ENCODE assay signal across 19 cellular contexts in the genomic region with DNA sequence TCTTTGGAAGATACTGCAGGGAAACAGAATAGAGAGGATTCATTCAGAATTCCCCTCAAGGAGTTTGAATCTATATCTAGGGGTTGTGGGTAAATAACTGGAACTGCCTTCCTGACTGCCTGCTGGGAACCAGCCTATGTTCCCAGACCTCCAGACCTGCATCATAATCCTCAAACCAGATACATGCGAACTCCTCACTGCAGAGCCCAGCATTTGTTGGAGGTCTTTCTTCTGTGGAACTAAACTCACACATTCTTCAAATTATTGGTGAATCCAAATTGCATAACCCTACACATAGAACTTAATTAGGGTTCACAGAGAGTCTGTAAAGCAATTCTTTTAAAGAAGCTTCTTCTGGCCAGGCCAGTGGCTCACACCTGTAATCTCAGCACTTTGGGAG. TPM values are rescaled to one million over a fixed set of nuclear protein-coding genes. Genes with fewer than 3 reads are reported as not detected.
A peak's percentile ranks its signal among the peaks of the same experiment; 100 is the strongest.
DNase-seq lines count a peak whose midpoint lies in the region; ATAC-seq lines count a peak whose summit lies in the region.
"Had no signal": no experiment of that assay in that cellular context is flagged by ENCODE, and none has a peak within 500 bp of the region (broad histone marks: within the 10 kb centered on the region; RNA-seq: fewer than 3 reads in every experiment).

No MANE protein-coding gene starts in this region.

- H3K27me3 Mint-ChIP-seq in natural killer cell treated with Interleukin-12 subunit alpha and Interleukin-12 subunit beta and Interleukin-15 and Interleukin-18, amount 100 ng/mL, for 72 hours, result no peaks in the 10 kb centered on the region
- H3K27me3 Mint-ChIP-seq: CD8-positive, alpha-beta memory T cell had no signal

- H3K36me3 ChIP-seq in ectodermal cell (ENCODE audit: control insufficient read depth, insufficient read depth, low read length) (peaks cover 3% of the 10 kb centered on the region), neuronal stem cell (replicated peaks in 1 of 2; ENCODE audit: control insufficient read depth in 2 of 2, insufficient read depth in 2 of 2, low read length in 2 of 2) (peaks cover 4 to 24% of the 10 kb centered on the region in 2 donors)
- H3K36me3 ChIP-seq: BLaER1, HAP-1, SJSA1 had no signal

- 88 to 90% methylated on average over 1 of the region's 1 CpG for WGBS in ectodermal cell, 2 experiments
- WGBS in neuronal stem cell (ENCODE audit: extremely low coverage in 2 of 2, insufficient read length in 2 of 2, insufficient replicate concordance in 1 of 2), 2 donors, result no CpG with 5 or more reads among the region's 1 CpG

- no peak overlapping the region for H3K18ac ChIP-seq in neuronal stem cell (ENCODE audit: low read length)

- no peak overlapping the region for H3K4me2 ChIP-seq in neuronal stem cell (ENCODE audit: insufficient read depth, low read length, poor library complexity, severe bottlenecking)

- peaks cover 4 to 13% of the 10 kb centered on the region in 2 donors for H3K9me3 Mint-ChIP-seq in activated naive CD4-positive, alpha-beta T cell treated with anti-CD3 and anti-CD28 coated beads, Interleukin-2, amount 50 U/mL, for 72 hours
- H3K9me3 Mint-ChIP-seq in natural killer cell treated with Interleukin-12 subunit alpha and Interleukin-12 subunit beta and Interleukin-15 and Interleukin-18, amount 100 ng/mL, for 72 hours, result no peaks in the 10 kb centered on the region

- H4K8ac ChIP-seq in neuronal stem cell (ENCODE audit: low read depth, low read length), result no peak overlapping the region

- no peak overlapping the region for H2AK5ac ChIP-seq in neuronal stem cell (ENCODE audit: low read depth, low read length)

- no peak overlapping the region for H2BK15ac ChIP-seq in neuronal stem cell (ENCODE audit: low read length)

- H3K27ac ChIP-seq in angular gyrus (ENCODE audit: low read depth, low read length) (peak overlapping the region; percentile 29), ectodermal cell (ENCODE audit: insufficient read depth, low read depth, low read length, poor library complexity, severe bottlenecking) (peak overlapping the region; percentile 39), neuronal stem cell (replicated peaks; ENCODE audit: low read length) (peak overlapping the region; percentile 17)
- H3K27ac ChIP-seq: BLaER1, GM23248, SJSA1 had no signal

- H3K36me3 Mint-ChIP-seq in activated naive CD4-positive, alpha-beta T cell treated with anti-CD3 and anti-CD28 coated beads, Interleukin-2, amount 50 U/mL, for 72 hours, result peaks cover 0 to 15% of the 10 kb centered on the region in 2 donors
- no peaks in the 10 kb centered on the region for H3K36me3 Mint-ChIP-seq in natural killer cell treated with Interleukin-12 subunit alpha and Interleukin-12 subunit beta and Interleukin-15 and Interleukin-18, amount 100 ng/mL, for 72 hours
- H3K36me3 Mint-ChIP-seq: IgD-negative memory B cell had no signal

- no peak overlapping the region for H2BK5ac ChIP-seq in neuronal stem cell (ENCODE audit: low read length)

- H3K27ac Mint-ChIP-seq in activated naive CD4-positive, alpha-beta T cell treated with anti-CD3 and anti-CD28 coated beads, Interleukin-2, amount 50 U/mL, for 72 hours, result no peak overlapping the region
- H3K27ac Mint-ChIP-seq in natural killer cell treated with Interleukin-12 subunit alpha and Interleukin-12 subunit beta and Interleukin-15 and Interleukin-18, amount 100 ng/mL, for 72 hours, result peak overlapping the region in 1 of 2 donors; percentile 43
- H3K27ac Mint-ChIP-seq: IgD-negative memory B cell had no signal

- H3K4me1 Mint-ChIP-seq in natural killer cell treated with Interleukin-12 subunit alpha and Interleukin-12 subunit beta and Interleukin-15 and Interleukin-18, amount 100 ng/mL, for 72 hours (ENCODE audit: low read depth in 2 of 2), result peaks cover 7 to 9% of the 10 kb centered on the region in 2 donors

- H3K4me3 ChIP-seq in ectodermal cell (ENCODE audit: insufficient read depth, low read depth, low read length) (no peak overlapping the region), neuronal stem cell (ENCODE audit: low read length in 2 of 2) (no peak overlapping the region)
- H3K4me3 ChIP-seq: A549, BLaER1, GM23248, HAP-1, SJSA1 had no signal

- H2BK120ac ChIP-seq in neuronal stem cell (ENCODE audit: low read depth, low read length), result no peak overlapping the region

- no peak for ATAC-seq in activated naive CD4-positive, alpha-beta T cell treated with anti-CD3 and anti-CD28 coated beads, Interleukin-2, amount 50 U/mL, for 72 hours
- ATAC-seq in GM18502 (IDR thresholded peaks at IDR 0.05; ENCODE audit: poor library complexity, unreplicated experiment), result no peak
- no peak for ATAC-seq in natural killer cell treated with Interleukin-12 subunit alpha and Interleukin-12 subunit beta and Interleukin-15 and Interleukin-18, amount 100 ng/mL, for 72 hours

- no peak overlapping the region for H3K9ac ChIP-seq in neuronal stem cell (ENCODE audit: low read depth, low read length, poor library complexity)
- H3K9ac ChIP-seq: BLaER1 had no signal

- H2BK12ac ChIP-seq in neuronal stem cell (ENCODE audit: low read length), result no peak overlapping the region

- H3K23ac ChIP-seq in neuronal stem cell (ENCODE audit: low read depth, low read length, poor library complexity), result no peak overlapping the region

- no peak overlapping the region for H3K4me3 Mint-ChIP-seq in natural killer cell treated with Interleukin-12 subunit alpha and Interleukin-12 subunit beta and Interleukin-15 and Interleukin-18, amount 100 ng/mL, for 72 hours

- H2AFZ ChIP-seq in neuronal stem cell (ENCODE audit: low read length), result no peak overlapping the region
- H2AFZ ChIP-seq: GM23248 had no signal

- H3K27me3 ChIP-seq in ectodermal cell (ENCODE audit: control insufficient read depth, insufficient read depth, low read length, poor library complexity, severe bottlenecking) (no peaks in the 10 kb centered on the region), neuronal stem cell (ENCODE audit: control insufficient read depth in 3 of 3, insufficient read depth in 3 of 3, low read depth in 1 of 3, low read length in 3 of 3) (no peaks in the 10 kb centered on the region)
- H3K27me3 ChIP-seq: BLaER1, SJSA1 had no signal

- H3K9me3 ChIP-seq in ectodermal cell (ENCODE audit: control insufficient read depth, low read length) (no peaks in the 10 kb centered on the region), neuronal stem cell (replicated peaks in 1 of 2; ENCODE audit: control insufficient read depth in 2 of 2, insufficient read depth in 1 of 2, low read depth in 1 of 2, low read length in 2 of 2) (peaks cover 0 to 18% of the 10 kb centered on the region in 2 donors)
- H3K9me3 ChIP-seq: SJSA1 had no signal

- H4K91ac ChIP-seq in neuronal stem cell (ENCODE audit: low read depth, low read length, poor library complexity), result no peak overlapping the region

- no peak overlapping the region for H3K14ac ChIP-seq in neuronal stem cell (ENCODE audit: low read length)

- H3K79me1 ChIP-seq in neuronal stem cell (ENCODE audit: low read depth, low read length), result no peaks in the 10 kb centered on the region

- H3K4me1 ChIP-seq in ectodermal cell (ENCODE audit: control insufficient read depth, insufficient read depth, low read length) (no peaks in the 10 kb centered on the region), neuronal stem cell (ENCODE audit: control insufficient read depth in 2 of 2, insufficient read depth in 1 of 2, low read depth in 1 of 2, low read length in 2 of 2) (peaks cover 3 to 15% of the 10 kb centered on the region in 2 donors)

- no peak overlapping the region for H3K4ac ChIP-seq in neuronal stem cell (ENCODE audit: low read length)

- peak; percentile 6 for DNase-seq in GM03348 (ENCODE audit: low spot score)
- DNase-seq in neuronal stem cell (ENCODE audit: low spot score), result no peak
- DNase-seq in activated naive CD4-positive, alpha-beta T cell treated with anti-CD3 and anti-CD28 coated beads, Interleukin-2, amount 50 U/mL, for 72 hours (ENCODE audit: low spot score in 2 of 2), result no peak
- no peak for DNase-seq in natural killer cell treated with Interleukin-12 subunit alpha and Interleukin-12 subunit beta and Interleukin-15 and Interleukin-18, amount 100 ng/mL, for 72 hours (ENCODE audit: low spot score)
- no peak for DNase-seq in SHP77 (lab: John Stamatoyannopoulos, UW)
- DNase-seq: CD8-positive, alpha-beta memory T cell; GM23248; Karpas-422; NCI-H1436; NCI-H2171; NCI-H446 treated with DMSO at 0.1 percent for 48 hours had no signal

RNA-seq across cellular contexts. Expression of a gene that starts 40.9 kb away (rescaled TPM):
- polyA plus RNA-seq in ectodermal cell (2013, experiment 1 of 4), result 36.1 TPM
- polyA plus RNA-seq in ectodermal cell (2013, experiment 2 of 4), result 48.7 TPM
- 38.5 TPM for polyA plus RNA-seq in ectodermal cell (2013, experiment 3 of 4)
- polyA plus RNA-seq in ectodermal cell (2013, experiment 4 of 4), result 45.1 TPM
- 32.4 TPM for polyA plus RNA-seq in neuronal stem cell (2013, experiment 1 of 2)
- 33.4 TPM for polyA plus RNA-seq in neuronal stem cell (2013, experiment 2 of 2)
- 10 to 100 TPM; 24.8 to 27.5 TPM for total RNA-seq in activated naive CD4-positive, alpha-beta T cell treated with anti-CD3 and anti-CD28 coated beads, Interleukin-2, amount 50 U/mL, for 72 hours
- total RNA-seq in natural killer cell treated with Interleukin-12 subunit alpha and Interleukin-12 subunit beta and Interleukin-15 and Interleukin-18, amount 100 ng/mL, for 72 hours, result 1 to 10 TPM; 6.4 to 9.9 TPM
- total RNA-seq: GM23248 had no signal

RNA-seq across cellular contexts. Expression of a gene that starts 43.4 kb away (rescaled TPM):
- polyA plus RNA-seq in ectodermal cell (2013, experiment 1 of 4), result 22.8 TPM
- 29.7 TPM for polyA plus RNA-seq in ectodermal cell (2013, experiment 2 of 4)
- polyA plus RNA-seq in ectodermal cell (2013, experiment 3 of 4), result 21.6 TPM
- 25.0 TPM for polyA plus RNA-seq in ectodermal cell (2013, experiment 4 of 4)
- 19.1 TPM for polyA plus RNA-seq in neuronal stem cell (2013, experiment 1 of 2)
- polyA plus RNA-seq in neuronal stem cell (2013, experiment 2 of 2), result 18.8 TPM
- total RNA-seq in activated naive CD4-positive, alpha-beta T cell treated with anti-CD3 and anti-CD28 coated beads, Interleukin-2, amount 50 U/mL, for 72 hours, result 10 to 100 TPM; 10.7 to 15.7 TPM
- 10 to 100 TPM; 15.5 to 15.9 TPM for total RNA-seq in natural killer cell treated with Interleukin-12 subunit alpha and Interleukin-12 subunit beta and Interleukin-15 and Interleukin-18, amount 100 ng/mL, for 72 hours
